ENCODE assay signal across 8 cellular contexts in the genomic region with DNA sequence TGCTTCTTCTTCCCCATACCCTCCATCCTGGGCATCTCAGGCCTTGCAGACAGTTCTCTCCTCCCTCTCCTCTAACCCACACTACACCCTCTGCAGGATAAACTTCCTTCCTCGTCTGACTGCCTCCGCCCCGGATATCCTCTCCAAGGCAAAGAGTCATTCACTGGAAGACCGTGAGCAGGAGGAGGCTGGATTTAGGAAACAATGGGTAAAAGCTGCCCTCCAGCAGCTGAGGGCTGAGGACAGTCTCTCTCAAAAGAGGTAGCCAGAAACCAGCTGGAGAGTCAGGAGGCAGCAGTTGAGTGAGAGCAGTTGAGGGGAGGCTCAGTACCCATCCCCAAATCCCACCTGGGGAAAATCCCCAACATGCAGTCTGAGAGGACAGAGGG. TPM values are rescaled to one million over a fixed set of nuclear protein-coding genes. Genes with fewer than 3 reads are reported as not detected.
A peak's percentile ranks its signal among the peaks of the same experiment; 100 is the strongest.
DNase-seq lines count a peak whose midpoint lies in the region; ATAC-seq and TF ChIP-seq lines count a peak whose summit lies in the region.

No MANE protein-coding gene starts in this region.

- H3K14ac ChIP-seq in IMR-90 (replicated peaks; ENCODE audit: low read depth, low read length), result peak overlapping the region; percentile 96

- peak overlapping the region; percentile 97 for H3K56ac ChIP-seq in IMR-90 (ENCODE audit: extremely low read depth, insufficient read depth, low read length)

- H3K9me3 ChIP-seq in CD4-positive, alpha-beta memory T cell (ENCODE audit: control insufficient read depth in 1 of 2, low read length in 2 of 2), result no peaks in the 10 kb centered on the region
- H3K9me3 ChIP-seq in IMR-90 (ENCODE audit: control insufficient read depth, insufficient read depth, low read length), result no peaks in the 10 kb centered on the region
- no peaks in the 10 kb centered on the region for H3K9me3 ChIP-seq in right atrium auricular region

- POLR2A ChIA-PET in CD4-positive, alpha-beta memory T cell (lab: Charles Lee; ENCODE audit: partially characterized antibody), result interaction anchor here (0.8 to 5.0 kb wide), 2 partner anchors 24 to 37 kb away, joined by 3 to 40 read pairs; a partner anchor contains a TSS
- POLR2A ChIA-PET in IMR-90 (lab: Charles Lee; ENCODE audit: unreplicated experiment), result interaction anchor here (0.6 to 1.5 kb wide), 3 partner anchors 9 to 145 kb away, joined by 3 to 5 read pairs (median 4); no protein-coding TSS in a partner anchor
- POLR2A ChIA-PET in activated CD8-positive, alpha-beta T cell treated with anti-CD3 and anti-CD28 coated beads for 36 hours (lab: Charles Lee), result interaction anchor here (1.0 to 1.4 kb wide), 2 partner anchors 22 to 24 kb away, joined by 3 to 4 read pairs; no protein-coding TSS in a partner anchor

- intact Hi-C loops in CD4-positive, alpha-beta memory T cell (cut with micrococcal nuclease), result no loop called here
- intact Hi-C loops in IMR-90 (cut with micrococcal nuclease), result loop anchor here (5.0 kb wide), 1 partner anchor 38 kb away; a partner anchor contains a TSS
- intact Hi-C loops in activated CD8-positive, alpha-beta T cell treated with anti-CD3 and anti-CD28 coated beads for 36 hours (cut with micrococcal nuclease), result no loop called here

- TF ChIP-seq POLR2A in IMR-90 (IDR thresholded peaks at IDR 0.05; ENCODE audit: low read depth, low read length), result peak; percentile 89

- peak overlapping the region; percentile 94 for H2BK5ac ChIP-seq in IMR-90 (ENCODE audit: low read depth, low read length, poor library complexity, severe bottlenecking)

- H3K4me3 ChIP-seq in CD4-positive, alpha-beta memory T cell (ENCODE audit: low read length in 2 of 2), result no peak overlapping the region
- H3K4me3 ChIP-seq in IMR-90 (ENCODE audit: insufficient read depth, low read depth, low read length), result peak overlapping the region; percentile 79
- H3K4me3 ChIP-seq in right atrium auricular region, result peak overlapping the region; percentile 65 to 88

- peak overlapping the region; percentile 94; the same call in 2 of the 3 replicates for H2BK15ac ChIP-seq in IMR-90 (ENCODE audit: low read depth, low read length)

- peak overlapping the region; percentile 97 for H3K4me2 ChIP-seq in IMR-90 (ENCODE audit: low read depth, low read length)

- H3K23ac ChIP-seq in IMR-90 (ENCODE audit: low read depth, low read length), result peak overlapping the region; percentile 96

- WGBS in IMR-90 (ENCODE audit: extremely low coverage in 2 of 2, insufficient read length in 1 of 2), 2 experiments, result no CpG with 5 or more reads among the region's 4 CpGs

- peak overlapping the region; percentile 87 for H3K18ac ChIP-seq in IMR-90 (ENCODE audit: low read depth, low read length)

- H3K27me3 ChIP-seq in CD4-positive, alpha-beta memory T cell (ENCODE audit: insufficient read depth, low read length), result no peaks in the 10 kb centered on the region
- H3K27me3 ChIP-seq in IMR-90 (ENCODE audit: control insufficient read depth, insufficient read depth, low read length) (no peaks in the 10 kb centered on the region), right atrium auricular region (no peaks in the 10 kb centered on the region)

- no peak overlapping the region for H3K27ac ChIP-seq in CD4-positive, alpha-beta memory T cell (ENCODE audit: low read depth, low read length)
- H3K27ac ChIP-seq in IMR-90 (ENCODE audit: insufficient read depth, low read length) (peak overlapping the region; percentile 94), right atrium auricular region (peak overlapping the region; percentile 92 to 93)

- H3K36me3 ChIP-seq in CD4-positive, alpha-beta memory T cell (ENCODE audit: insufficient read depth, low read length), result no peaks in the 10 kb centered on the region
- H3K36me3 ChIP-seq in IMR-90 (ENCODE audit: control insufficient read depth, insufficient read depth, low read length) (peaks cover 17% of the 10 kb centered on the region), right atrium auricular region (no peaks in the 10 kb centered on the region)

- no peaks in the 10 kb centered on the region for H3K9me3 Mint-ChIP-seq in CD4-positive, alpha-beta memory T cell
- no peaks in the 10 kb centered on the region for H3K9me3 Mint-ChIP-seq in activated CD8-positive, alpha-beta T cell treated with anti-CD3 and anti-CD28 coated beads for 36 hours
- H3K9me3 Mint-ChIP-seq in stimulated activated effector memory CD8-positive, alpha-beta T cell treated with anti-CD3 and anti-CD28 coated beads, Interleukin-12 subunit alpha, Interleukin-12 subunit beta, amount 100 ng/mL, for 72 hours, result no peaks in the 10 kb centered on the region

- no peak for TF ChIP-seq RAD21 in IMR-90 (IDR thresholded peaks at IDR 0.05; ENCODE audit: low read length)

- TF ChIP-seq CTCF in IMR-90 (conservative IDR thresholded peaks at IDR 0.05; ENCODE audit: low read depth, low read length) (no peak), right atrium auricular region (IDR thresholded peaks at IDR 0.05) (no peak)
- no peak for TF ChIP-seq CTCF in activated CD8-positive, alpha-beta T cell treated with anti-CD3 and anti-CD28 coated beads for 36 hours (IDR thresholded peaks at IDR 0.05)

- H3K27ac Mint-ChIP-seq in CD4-positive, alpha-beta memory T cell, result peak overlapping the region in 6 of 7 donors; percentile 50 to 94 (median 88)
- no peak overlapping the region for H3K27ac Mint-ChIP-seq in activated CD8-positive, alpha-beta T cell treated with anti-CD3 and anti-CD28 coated beads for 36 hours
- H3K27ac Mint-ChIP-seq in stimulated activated effector memory CD8-positive, alpha-beta T cell treated with anti-CD3 and anti-CD28 coated beads, Interleukin-12 subunit alpha, Interleukin-12 subunit beta, amount 100 ng/mL, for 72 hours, result peak overlapping the region; percentile 85

- dilution Hi-C loops in IMR-90 (cut with HindIII; ENCODE audit: low sequenced_read_pairs, unreplicated experiment), result no loop called here

- peak overlapping the region; percentile 91 to 94 (median 92) for H3K4me3 Mint-ChIP-seq in CD4-positive, alpha-beta memory T cell
- H3K4me3 Mint-ChIP-seq in activated CD8-positive, alpha-beta T cell treated with anti-CD3 and anti-CD28 coated beads for 36 hours, result peak overlapping the region; percentile 92
- H3K4me3 Mint-ChIP-seq in stimulated activated effector memory CD8-positive, alpha-beta T cell treated with anti-CD3 and anti-CD28 coated beads, Interleukin-12 subunit alpha, Interleukin-12 subunit beta, amount 100 ng/mL, for 72 hours, result peak overlapping the region; percentile 83

- DNase-seq in CD4-positive, alpha-beta memory T cell, result no peak
- peak; percentile 76 for DNase-seq in IMR-90
- DNase-seq in activated CD8-positive, alpha-beta T cell treated with anti-CD3 and anti-CD28 coated beads for 36 hours, result no peak
- no peak for DNase-seq in right atrium auricular region (ENCODE audit: low spot score)
- no peak for DNase-seq in stimulated activated effector memory CD8-positive, alpha-beta T cell treated with anti-CD3 and anti-CD28 coated beads, Interleukin-12 subunit alpha, Interleukin-12 subunit beta, amount 100 ng/mL, for 72 hours (ENCODE audit: low spot score in 2 of 2)
- DNase-seq in inferior parietal cortex (ENCODE audit: extremely low spot score), result no peak

- peak overlapping the region; percentile 95 for H2AK9ac ChIP-seq in IMR-90 (replicated peaks; ENCODE audit: low read depth, low read length, poor library complexity)

- H3K4ac ChIP-seq in IMR-90 (ENCODE audit: low read depth, low read length), result peak overlapping the region; percentile 95

- H2BK20ac ChIP-seq in IMR-90 (ENCODE audit: low read depth, low read length), result peak overlapping the region; percentile 45; the same call in 1 of the 2 replicates

- peaks cover 0 to 2% of the 10 kb centered on the region in 2 donors for H3K36me3 Mint-ChIP-seq in CD4-positive, alpha-beta memory T cell
- no peaks in the 10 kb centered on the region for H3K36me3 Mint-ChIP-seq in activated CD8-positive, alpha-beta T cell treated with anti-CD3 and anti-CD28 coated beads for 36 hours (ENCODE audit: low read depth)
- H3K36me3 Mint-ChIP-seq in stimulated activated effector memory CD8-positive, alpha-beta T cell treated with anti-CD3 and anti-CD28 coated beads, Interleukin-12 subunit alpha, Interleukin-12 subunit beta, amount 100 ng/mL, for 72 hours, result peaks cover 5% of the 10 kb centered on the region

- peaks cover 29% of the 10 kb centered on the region for H4K20me1 ChIP-seq in IMR-90 (ENCODE audit: insufficient read depth, low read length)

- in situ Hi-C loops in IMR-90 (cut with MboI; ENCODE audit: low sequenced_read_pairs), result no loop called here

- peak overlapping the region; percentile 97 for H2AK5ac ChIP-seq in IMR-90 (ENCODE audit: low read depth, low read length)

- H3K79me1 ChIP-seq in IMR-90 (ENCODE audit: low read depth in 1 of 2, low read length in 2 of 2), result peaks cover 7 to 47% of the 10 kb centered on the region in 2 experiments; a peak in 2 of 4 replicates

- peaks cover 37% of the 10 kb centered on the region for H3K9me1 ChIP-seq in IMR-90 (ENCODE audit: insufficient read depth, low read length)

- H2BK120ac ChIP-seq in IMR-90 (ENCODE audit: low read depth, low read length), result peak overlapping the region; percentile 37

- H2AFZ ChIP-seq in IMR-90 (replicated peaks; ENCODE audit: low read length, poor library complexity), result peak overlapping the region; percentile 63

- H3K4me1 ChIP-seq in CD4-positive, alpha-beta memory T cell (ENCODE audit: insufficient read depth, low read length), result peaks cover 37% of the 10 kb centered on the region
- peaks cover 40% of the 10 kb centered on the region for H3K4me1 ChIP-seq in IMR-90 (ENCODE audit: control insufficient read depth, insufficient read depth, low read length)
- H3K4me1 ChIP-seq in right atrium auricular region, result peaks cover 0 to 72% of the 10 kb centered on the region in 2 donors

- peak overlapping the region; percentile 95 for H3K9ac ChIP-seq in IMR-90 (ENCODE audit: low read depth, low read length)

- peak overlapping the region; percentile 96 for H4K91ac ChIP-seq in IMR-90 (ENCODE audit: insufficient read depth, low read depth, low read length)

- peak overlapping the region; percentile 86 for H4K5ac ChIP-seq in IMR-90 (ENCODE audit: low read depth, low read length)

- CTCF ChIA-PET in CD4-positive, alpha-beta memory T cell (lab: Charles Lee; ENCODE audit: partially characterized antibody), result interaction anchor here (1.0 to 24.2 kb wide), 2 partner anchors 19 to 58 kb away, joined by 3 to 714 read pairs; no protein-coding TSS in a partner anchor
- CTCF ChIA-PET in IMR-90 (lab: Yijun Ruan, JAX), result interaction anchor here (0.5 kb wide), 1 partner anchor 15 kb away, joined by 9 read pairs; no protein-coding TSS in a partner anchor
- CTCF ChIA-PET in activated CD8-positive, alpha-beta T cell treated with anti-CD3 and anti-CD28 coated beads for 36 hours (lab: Charles Lee), result interaction anchor here (1.3 to 30.4 kb wide), 4 partner anchors 1 to 70 kb away, joined by 5 to 796 read pairs (median 404); a partner anchor contains a TSS

- no TSS peak for BruUV-seq in IMR-90 (replicated peaks; lab: Mats Ljungman, UMichigan)

- H4K8ac ChIP-seq in IMR-90 (ENCODE audit: low read depth in 2 of 2, low read length in 2 of 2), result peak overlapping the region; percentile 94

- ATAC-seq in IMR-90 (ENCODE audit: low read depth), result peak; percentile 10
- ATAC-seq in activated CD8-positive, alpha-beta T cell treated with anti-CD3 and anti-CD28 coated beads for 36 hours, result no peak
- ATAC-seq in stimulated activated effector memory CD8-positive, alpha-beta T cell treated with anti-CD3 and anti-CD28 coated beads, Interleukin-12 subunit alpha, Interleukin-12 subunit beta, amount 100 ng/mL, for 72 hours, result no peak
- no peak for ATAC-seq in GM18502 (IDR thresholded peaks at IDR 0.05; ENCODE audit: poor library complexity, unreplicated experiment)
- no peak for ATAC-seq in GM18511 (IDR thresholded peaks at IDR 0.05; ENCODE audit: unreplicated experiment)

- peaks cover 35 to 61% (median 44%) of the 10 kb centered on the region in 4 donors for H3K4me1 Mint-ChIP-seq in CD4-positive, alpha-beta memory T cell
- H3K4me1 Mint-ChIP-seq in activated CD8-positive, alpha-beta T cell treated with anti-CD3 and anti-CD28 coated beads for 36 hours (ENCODE audit: low read depth), result peaks cover 33% of the 10 kb centered on the region
- peaks cover 40% of the 10 kb centered on the region for H3K4me1 Mint-ChIP-seq in stimulated activated effector memory CD8-positive, alpha-beta T cell treated with anti-CD3 and anti-CD28 coated beads, Interleukin-12 subunit alpha, Interleukin-12 subunit beta, amount 100 ng/mL, for 72 hours

- no peaks in the 10 kb centered on the region for H3K27me3 Mint-ChIP-seq in CD4-positive, alpha-beta memory T cell
- no peaks in the 10 kb centered on the region for H3K27me3 Mint-ChIP-seq in activated CD8-positive, alpha-beta T cell treated with anti-CD3 and anti-CD28 coated beads for 36 hours

RNA-seq across cellular contexts. Expression of a gene that starts 1.4 kb away (rescaled TPM):
- 10 to 100 TPM; 34.2 to 36.0 TPM for total RNA-seq in CD4-positive, alpha-beta memory T cell
- 10 to 100 TPM; 74.6 to 79.3 TPM for polyA plus RNA-seq in CD4-positive, alpha-beta memory T cell
- total RNA-seq in IMR-90 (2012; rRNA removed) (1,498 and 1,861 TPM in 2 replicates), right atrium auricular region (100 to 1,000 TPM; 138 to 719 TPM)
- polyA plus RNA-seq in IMR-90 (2012; rRNA removed), result 948 and 1,037 TPM in 2 replicates
- polyA plus RNA-seq in IMR-90 (2012; cell fraction: cytosol; rRNA removed), result 955 and 1,043 TPM in 2 replicates
- 737 and 1,227 TPM in 2 replicates for polyA plus RNA-seq in IMR-90 (2012; cell fraction: nucleus; rRNA removed; ENCODE audit: low replicate concordance)
- total RNA-seq in activated CD8-positive, alpha-beta T cell treated with anti-CD3 and anti-CD28 coated beads for 36 hours, result 10 to 100 TPM; 55.3 to 56.2 TPM

RNA-seq across cellular contexts. Expression of a gene that starts 33.4 kb away (rescaled TPM):
- 1 to 10 TPM; 4.7 TPM for total RNA-seq in CD4-positive, alpha-beta memory T cell
- 1 to 10 TPM in 1 of 2 donors, under 1 TPM in 1; 0.29 to 2.8 TPM for polyA plus RNA-seq in CD4-positive, alpha-beta memory T cell
- total RNA-seq in IMR-90 (2012; rRNA removed) (14.0 and 14.4 TPM in 2 replicates), right atrium auricular region (10 to 100 TPM; 16.3 to 32.1 TPM)
- 23.1 and 23.6 TPM in 2 replicates for polyA plus RNA-seq in IMR-90 (2012; rRNA removed)
- polyA plus RNA-seq in IMR-90 (2012; cell fraction: cytosol; rRNA removed), result 11.8 and 15.2 TPM in 2 replicates
- 31.9 and 47.5 TPM in 2 replicates for polyA plus RNA-seq in IMR-90 (2012; cell fraction: nucleus; rRNA removed; ENCODE audit: low replicate concordance)
- 1 to 10 TPM; 1.6 to 2.1 TPM for total RNA-seq in activated CD8-positive, alpha-beta T cell treated with anti-CD3 and anti-CD28 coated beads for 36 hours

RNA-seq across cellular contexts. Expression of a gene that starts 36.5 kb away (rescaled TPM):
- 1 to 10 TPM; 7.0 to 7.8 TPM for total RNA-seq in CD4-positive, alpha-beta memory T cell
- 1 to 10 TPM in 1 of 2 donors, under 1 TPM in 1; 0.30 to 1.1 TPM for polyA plus RNA-seq in CD4-positive, alpha-beta memory T cell
- 41.6 and 44.2 TPM in 2 replicates for total RNA-seq in IMR-90 (2012; rRNA removed)
- 102 and 122 TPM in 2 replicates for polyA plus RNA-seq in IMR-90 (2012; rRNA removed)
- 50.7 and 178 TPM in 2 replicates for polyA plus RNA-seq in IMR-90 (2012; cell fraction: cytosol; rRNA removed)
- polyA plus RNA-seq in IMR-90 (2012; cell fraction: nucleus; rRNA removed; ENCODE audit: low replicate concordance), result 49.6 and 125 TPM in 2 replicates
- 1 to 10 TPM; 6.2 to 7.9 TPM for total RNA-seq in activated CD8-positive, alpha-beta T cell treated with anti-CD3 and anti-CD28 coated beads for 36 hours
- 10 to 100 TPM; 29.5 to 31.9 TPM for total RNA-seq in right atrium auricular region

Comparison
In these comparisons a context has a peak if more than half of its experiments do, and no peak if none do; other contexts are left out.
1. H3K4me3 ChIP-seq: peak in IMR-90 (single experiment) and right atrium auricular region (2 of 2); none in CD4-positive, alpha-beta memory T cell (0 of 2).
2. Peak in every context shown above with its lines, with median percentiles within 50 percentile points of each other: H3K4me3 Mint-ChIP-seq.